Comparison of ENCODE assay signal across 10 cellular contexts in genomic region chr7:140213684-140214074, GRCh38. TPM values are rescaled to one million over a fixed set of nuclear protein-coding genes. Genes with fewer than 3 reads are reported as not detected.
DNase-seq lines count a peak whose midpoint lies in the region; ATAC-seq, FAIRE-seq and TF ChIP-seq lines count a peak whose summit lies in the region.
"Had no signal": no experiment of that assay in that cellular context is flagged by ENCODE, and none has a peak within 500 bp of the region (broad histone marks: within the 10 kb centered on the region; RNA-seq: fewer than 3 reads in every experiment).

No MANE protein-coding gene starts in this region.

- H3K9ac ChIP-seq in K562 (ENCODE audit: insufficient read depth in 1 of 2, low read depth in 2 of 2, low read length in 2 of 2), result no peak overlapping the region
- H3K9ac ChIP-seq in rectal smooth muscle tissue (ENCODE audit: low read length), result no peak overlapping the region

- H3K36me3 ChIP-seq in K562 (ENCODE audit: control insufficient read depth, insufficient read depth, low read length), result no peaks in the 10 kb centered on the region
- H3K36me3 ChIP-seq in rectal smooth muscle tissue (ENCODE audit: control insufficient read depth, insufficient read depth, low read length), result no peaks in the 10 kb centered on the region

- TF ChIP-seq POLR2A in K562 (conservative IDR thresholded peaks at IDR 0.05), result no peak

- intact Hi-C loops in K562 (cut with micrococcal nuclease), result no loop called here

- no peak for TF ChIP-seq RAD21 in K562 (CRISPR knock-in tag; conservative IDR thresholded peaks at IDR 0.05 in 1 of 2, IDR thresholded peaks at IDR 0.05 in 1 of 2)

- H3K9me3 ChIP-seq in K562 (replicated peaks; ENCODE audit: control insufficient read depth, insufficient read depth, low read depth, low read length), result no peaks in the 10 kb centered on the region

- no peak for DNase-seq in K562 (ENCODE audit: extremely low read depth in 1 of 4, low spot score in 3 of 4)
- DNase-seq in NCI-H1048 (lab: John Stamatoyannopoulos, UW), result no peak
- DNase-seq: activated naive CD8-positive, alpha-beta T cell treated with anti-CD3 and anti-CD28 coated beads for 36 hours; GOT3 had no signal

- in situ Hi-C loops in K562 (cut with MboI), result no loop called here

- TF ChIP-seq CTCF in K562 (IDR thresholded peaks at IDR 0.05 in 2 of 3, conservative IDR thresholded peaks at IDR 0.05 in 1 of 3; ENCODE audit: insufficient read depth in 2 of 3, low read depth in 1 of 3, low read length in 3 of 3), result no peak

- no peaks in the 10 kb centered on the region for H3K9me1 ChIP-seq in K562 (ENCODE audit: control insufficient read depth, insufficient read depth, low read length)

- ATAC-seq in GM18867 (IDR thresholded peaks at IDR 0.05; ENCODE audit: unreplicated experiment), result peak; percentile 39
- peak; percentile 27 for ATAC-seq in HG02885 (IDR thresholded peaks at IDR 0.05; ENCODE audit: poor library complexity, unreplicated experiment)
- ATAC-seq in K562, result no peak
- no peak for ATAC-seq in HG02678 (IDR thresholded peaks at IDR 0.05; ENCODE audit: unreplicated experiment)
- ATAC-seq in HG03139 (IDR thresholded peaks at IDR 0.05; ENCODE audit: unreplicated experiment), result no peak

- no peaks in the 10 kb centered on the region for H3K79me2 ChIP-seq in K562 (ENCODE audit: control insufficient read depth, insufficient read depth, low read length)

- H3K4me2 ChIP-seq in K562 (ENCODE audit: insufficient read depth, low read length), result no peak overlapping the region

- POLR2A ChIA-PET in K562 (lab: Yijun Ruan, JAX), result interaction anchor here (1.0 kb wide), 1 partner anchor 21 kb away, joined by 3 read pairs; no protein-coding TSS in a partner anchor

- CTCF ChIA-PET in K562 (lab: Yijun Ruan, JAX; ENCODE audit: low intra/inter-chr PET ratio), result no interaction called here

- FAIRE-seq in K562 (lab: Jason Lieb, UNC), result no peak
- FAIRE-seq: colon had no signal

- H3K4me1 ChIP-seq in K562 (replicated peaks in 1 of 2; ENCODE audit: control insufficient read depth in 2 of 2, insufficient read depth in 2 of 2, low read length in 2 of 2) (peaks cover 0 to 5% of the 10 kb centered on the region in 2 experiments; a peak in 1 of 5 replicates), rectal smooth muscle tissue (ENCODE audit: control insufficient read depth, insufficient read depth, low read length) (peaks cover 3% of the 10 kb centered on the region)

- no peak overlapping the region for H3K4me3 ChIP-seq in K562
- peak overlapping the region; percentile 18 for H3K4me3 ChIP-seq in rectal smooth muscle tissue (ENCODE audit: low read length)

- no TSS peak for BruUV-seq in K562 (replicated peaks; lab: Mats Ljungman, UMichigan)

- H4K20me1 ChIP-seq in K562 (replicated peaks; ENCODE audit: control insufficient read depth, insufficient read depth, low read length), result no peaks in the 10 kb centered on the region

- H3K27ac ChIP-seq in K562 (ENCODE audit: extremely low read depth, low read depth, low read length), result no peak overlapping the region
- no peak overlapping the region for H3K27ac ChIP-seq in rectal smooth muscle tissue (ENCODE audit: low read depth, low read length)

- TF ChIP-seq EP300 in K562 (IDR thresholded peaks at IDR 0.05; ENCODE audit: low read length), result no peak

- WGBS in K562 (ENCODE audit: insufficient coverage, low coverage, missing lambda C conversion rate), result 33% methylated on average over 3 of the region's 3 CpGs

- no peak overlapping the region for H2AFZ ChIP-seq in K562 (ENCODE audit: low read depth, low read length)

- H3K27me3 ChIP-seq in K562 (ENCODE audit: control insufficient read depth in 2 of 2, insufficient read depth in 2 of 2, low read length in 2 of 2), result peaks cover 10 to 34% of the 10 kb centered on the region in 2 experiments; a peak in 4 of 5 replicates
- no peaks in the 10 kb centered on the region for H3K27me3 ChIP-seq in rectal smooth muscle tissue (ENCODE audit: control insufficient read depth, insufficient read depth, low read length)

TF ChIP-seq in K562, 482 proteins besides CTCF, POLR2A, EP300 and RAD21:
- no peak for TF ChIP-seq DLX4 (CRISPR knock-in tag; IDR thresholded peaks at IDR 0.05)
- no peak for TF ChIP-seq BMI1 (IDR thresholded peaks at IDR 0.05; ENCODE audit: low read length)
- no peak for TF ChIP-seq TOE1 (IDR thresholded peaks at IDR 0.05; ENCODE audit: borderline replicate concordance)
- TF ChIP-seq TOE1 (CRISPR knock-in tag; IDR thresholded peaks at IDR 0.05; ENCODE audit: borderline replicate concordance, low read depth), result 0 out of 2 replicates have a peak, but pooled peaks have one; percentile 26
- no peak for TF ChIP-seq ELK1 (CRISPR knock-in tag; IDR thresholded peaks at IDR 0.05)
- TF ChIP-seq MTA1 (IDR thresholded peaks at IDR 0.05; ENCODE audit: borderline replicate concordance), result no peak
- no peak for TF ChIP-seq CCAR2 (IDR thresholded peaks at IDR 0.05; ENCODE audit: low read depth, low read length)
- TF ChIP-seq KDM1A (IDR thresholded peaks at IDR 0.05), result peak; percentile 15 to 32; a peak in 2 of 4 replicates

RNA-seq across cellular contexts. Expression of gene KDM7A, which starts 36.9 kb away (rescaled TPM):
- 15.5 and 30.7 TPM in 2 replicates for total RNA-seq in K562 (2011; cell fraction: chromatin; rRNA removed; ENCODE audit: low replicate concordance)
- total RNA-seq in K562 (2011; cell fraction: nucleolus; rRNA removed), result 5.2 and 9.6 TPM in 2 replicates
- 11.7 and 17.5 TPM in 2 replicates for total RNA-seq in K562 (2011; cell fraction: nucleoplasm; rRNA removed)
- 7.4 and 8.4 TPM in 2 replicates for total RNA-seq in K562 (2014; rRNA removed)
- 7.0 and 8.2 TPM in 2 replicates for total RNA-seq in K562 (2014; rRNA removed; fragmentation: Illumina TruSeq; extraction: Trizol)
- 3.5 and 4.1 TPM in 2 replicates for total RNA-seq in K562 (2015; rRNA removed; fragmentation: Illumina TruSeq; extraction: Trizol)
- 7.6 and 7.8 TPM in 2 replicates for total RNA-seq in K562 (2021)
- polyA plus RNA-seq in K562 (2011; rRNA removed), result 6.4 and 7.6 TPM in 2 replicates
- 2.1 and 3.7 TPM in 2 replicates for polyA plus RNA-seq in K562 (2011; cell fraction: cytosol; rRNA removed)
- polyA plus RNA-seq in K562 (2011; cell fraction: nucleus; rRNA removed), result 15.0 and 21.3 TPM in 2 replicates
- polyA plus RNA-seq in K562 (2012), result 2.9 and 5.2 TPM in 2 replicates
- 8.3 and 10.3 TPM in 2 replicates for polyA plus RNA-seq in K562 (2014; fragmentation: Illumina TruSeq; extraction: Trizol)
- polyA plus RNA-seq in K562 (2014; fragmentation: Nextera tagmentation; extraction: Ambion mirVana), result 1 to 10 TPM in 1 of 2 experiments, under 1 TPM in 1; 0.90 to 1.3 TPM
- polyA plus RNA-seq in K562 (2014; rRNA removed), result 4.4 and 6.7 TPM in 2 replicates
- 21.0 and 23.1 TPM in 2 replicates for polyA minus RNA-seq in K562 (2011; rRNA and poly(A)+ RNA removed)
- 7.3 and 9.8 TPM in 2 replicates for polyA minus RNA-seq in K562 (2011; cell fraction: cytosol; rRNA and poly(A)+ RNA removed)
- polyA minus RNA-seq in K562 (2011; cell fraction: nucleus; rRNA and poly(A)+ RNA removed), result 9.2 and 16.3 TPM in 2 replicates

Comparison
In these comparisons a context has a peak if more than half of its experiments do, and no peak if none do; other contexts are left out.
1. ATAC-seq: peak in GM18867 (single experiment) and HG02885 (single experiment); none in K562 (single experiment), HG02678 (single experiment) and HG03139 (single experiment).